ENCODE assay signal across 6 cellular contexts in the genomic region with DNA sequence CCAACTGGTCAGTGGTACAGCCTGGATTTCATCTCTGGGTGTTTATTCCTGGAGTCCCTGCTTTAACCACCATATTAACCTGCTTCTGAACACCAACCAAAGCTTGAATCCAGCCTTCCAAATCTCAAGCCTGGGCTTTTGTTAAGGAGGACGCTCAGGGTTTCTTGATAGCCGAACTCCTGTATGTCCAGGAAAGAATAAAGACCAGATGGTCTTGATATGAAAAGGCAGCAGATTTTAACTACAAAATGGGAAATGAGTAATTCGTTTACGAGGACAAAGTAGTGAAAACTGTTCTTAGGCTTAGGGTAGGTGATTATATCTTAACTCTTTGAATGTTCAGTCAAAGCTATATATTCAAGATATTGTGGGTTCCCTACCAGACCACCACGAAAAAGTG.
"Had no signal": no experiment of that assay in that cellular context is flagged by ENCODE, and none has a peak within 500 bp of the region (broad histone marks: within the 10 kb centered on the region; RNA-seq: fewer than 3 reads in every experiment).

No MANE protein-coding gene starts in this region.

- H3K4me3 Mint-ChIP-seq: IgD-negative memory B cell had no signal

- H3K27ac Mint-ChIP-seq: IgD-negative memory B cell had no signal

- H3K27ac ChIP-seq: HL-60 had no signal

- FAIRE-seq: HepG2, HTR-8/SVneo, K562 had no signal

- H3K27me3 Mint-ChIP-seq: IgD-negative memory B cell had no signal

- DNase-seq: IMR-90 had no signal

- H3K9me3 Mint-ChIP-seq: IgD-negative memory B cell had no signal

- H3K4me1 Mint-ChIP-seq: IgD-negative memory B cell had no signal

- ATAC-seq: HepG2, K562 had no signal

- H3K4me3 ChIP-seq: K562 had no signal
